Comparison of ENCODE assay signal across 21 cellular contexts in genomic region chr9:95634581-95634980, GRCh38.
A peak's percentile ranks its signal among the peaks of the same experiment; 100 is the strongest.
DNase-seq lines count a peak whose midpoint lies in the region; ATAC-seq and TF ChIP-seq lines count a peak whose summit lies in the region.
"Had no signal": no experiment of that assay in that cellular context is flagged by ENCODE, and none has a peak within 500 bp of the region (broad histone marks: within the 10 kb centered on the region; RNA-seq: fewer than 3 reads in every experiment).

No MANE protein-coding gene starts in this region.

- no peak overlapping the region for H3K27ac ChIP-seq in GM23338 (ENCODE audit: low read depth)
- H3K27ac ChIP-seq in neural progenitor cell, result no peak overlapping the region
- H3K27ac ChIP-seq: BLaER1 treated with 17β-estradiol and CSF1 and Interleukin-3, amounts not matched to agents 10 nM and 100 nM had no signal

- no peaks in the 10 kb centered on the region for H3K4me1 ChIP-seq in GM23338 (ENCODE audit: insufficient read depth)
- H3K4me1 ChIP-seq in neural progenitor cell, result peaks cover 19% of the 10 kb centered on the region

- peak overlapping the region; percentile 28; the same call in 1 of the 2 replicates for H2AFZ ChIP-seq in GM23338
- H2AFZ ChIP-seq in neural progenitor cell (replicated peaks), result no peak overlapping the region

- H3K4me2 ChIP-seq in GM23338, result no peak overlapping the region
- peak overlapping the region; percentile 25 for H3K4me2 ChIP-seq in neural progenitor cell
- H3K4me2 ChIP-seq: BLaER1 treated with 17β-estradiol and CSF1 and Interleukin-3, amounts not matched to agents 10 nM and 100 nM had no signal

- H3K4me3 ChIP-seq in GM23338 (no peak overlapping the region), neural progenitor cell (no peak overlapping the region)
- H3K4me3 ChIP-seq: BLaER1 treated with 17β-estradiol and CSF1 and Interleukin-3, amounts not matched to agents 10 nM and 100 nM; K562 had no signal

- no peaks in the 10 kb centered on the region for H3K9me3 ChIP-seq in neural progenitor cell (ENCODE audit: low read depth)

- H3K9me3 Mint-ChIP-seq in GM23338, result no peaks in the 10 kb centered on the region; the same call in 2 of the 3 replicates
- H3K9me3 Mint-ChIP-seq in chondrocyte (ENCODE audit: low read depth), result peaks cover 2% of the 10 kb centered on the region
- peaks cover 2% of the 10 kb centered on the region for H3K9me3 Mint-ChIP-seq in neural progenitor cell
- H3K9me3 Mint-ChIP-seq: HFFc6 had no signal

- H3K36me3 ChIP-seq in GM23338 (ENCODE audit: insufficient read depth) (no peaks in the 10 kb centered on the region), neural progenitor cell (no peaks in the 10 kb centered on the region)
- H3K36me3 ChIP-seq: BLaER1 treated with 17β-estradiol and CSF1 and Interleukin-3, amounts not matched to agents 10 nM and 100 nM had no signal

- ATAC-seq in GM23338 (peak; percentile 42; the same call in 2 of the 3 replicates), HG02884 (IDR thresholded peaks at IDR 0.05; ENCODE audit: unreplicated experiment) (no peak), HG03469 (IDR thresholded peaks at IDR 0.05; ENCODE audit: unreplicated experiment) (no peak)
- ATAC-seq: CD8-positive, alpha-beta T cell; HCT116; K562 had no signal

- H3F3A ChIP-seq in GM23338 (replicated peaks; ENCODE audit: low read depth), result no peaks in the 10 kb centered on the region
- peaks cover 10% of the 10 kb centered on the region for H3F3A ChIP-seq in neural progenitor cell (ENCODE audit: low read depth)

- peaks cover 14% of the 10 kb centered on the region for H3K9me2 ChIP-seq in GM23338 (ENCODE audit: insufficient read depth)

- H3K79me2 ChIP-seq in GM23338 (replicated peaks; ENCODE audit: insufficient read depth), result no peaks in the 10 kb centered on the region
- no peaks in the 10 kb centered on the region for H3K79me2 ChIP-seq in neural progenitor cell (ENCODE audit: low read depth)

- H3K36me3 Mint-ChIP-seq in GM23338 (ENCODE audit: low read depth), result no peaks in the 10 kb centered on the region
- no peaks in the 10 kb centered on the region for H3K36me3 Mint-ChIP-seq in chondrocyte (ENCODE audit: low read depth)
- H3K36me3 Mint-ChIP-seq in neural progenitor cell, result no peaks in the 10 kb centered on the region
- H3K36me3 Mint-ChIP-seq: CD8-positive, alpha-beta T cell had no signal

- H3K4me3 Mint-ChIP-seq in GM23338 (no peak overlapping the region), chondrocyte (ENCODE audit: unreplicated experiment) (no peak overlapping the region), neural progenitor cell (no peak overlapping the region)
- H3K4me3 Mint-ChIP-seq: B cell; CD8-positive, alpha-beta T cell; HFFc6 had no signal

- H4K20me1 ChIP-seq in GM23338 (replicated peaks; ENCODE audit: insufficient read depth) (no peaks in the 10 kb centered on the region), neural progenitor cell (ENCODE audit: low read depth) (no peaks in the 10 kb centered on the region)
- H4K20me1 ChIP-seq: BLaER1 treated with 17β-estradiol and CSF1 and Interleukin-3, amounts not matched to agents 10 nM and 100 nM had no signal

- H3K27me3 ChIP-seq in GM23338 (ENCODE audit: insufficient read depth) (no peaks in the 10 kb centered on the region), neural progenitor cell (no peaks in the 10 kb centered on the region)
- H3K27me3 ChIP-seq: BLaER1 treated with 17β-estradiol and CSF1 and Interleukin-3, amounts not matched to agents 10 nM and 100 nM had no signal

- TF ChIP-seq CTCF in GM23338 (conservative IDR thresholded peaks at IDR 0.05; ENCODE audit: low read depth in 2 of 2) (no peak), chondrocyte (IDR thresholded peaks at IDR 0.05) (no peak), neural progenitor cell (IDR thresholded peaks at IDR 0.05) (no peak)

- DNase-seq in GM23338 (ENCODE audit: low spot score) (no peak), chondrocyte (ENCODE audit: low spot score) (no peak), neural progenitor cell (ENCODE audit: low spot score) (peak; percentile 29), retina (peak; percentile 38), NCI-H187 (lab: John Stamatoyannopoulos, UW) (no peak)
- DNase-seq in stimulated activated CD4-positive, alpha-beta T cell treated with anti-CD3 and anti-CD28 coated beads, Interleukin-1b, Interleukin-23, amount 100 ng/mL, for 48 hours, result no peak
- DNase-seq: DMS 273 treated with DMSO at 0.1 percent for 48 hours, DMS53, DND-41, GDM1, GOT3, H7, HFFc6, IMR-90 had no signal

- H3K27ac Mint-ChIP-seq in GM23338 (no peak overlapping the region), chondrocyte (ENCODE audit: unreplicated experiment) (peak overlapping the region; percentile 58), neural progenitor cell (peak overlapping the region; percentile 27)
- H3K27ac Mint-ChIP-seq: B cell; CD8-positive, alpha-beta T cell; HFFc6 had no signal

- H3K4me1 Mint-ChIP-seq in GM23338, result peaks cover 9% of the 10 kb centered on the region
- peaks cover 35% of the 10 kb centered on the region for H3K4me1 Mint-ChIP-seq in chondrocyte (ENCODE audit: low read depth)
- H3K4me1 Mint-ChIP-seq in neural progenitor cell, result peaks cover 15% of the 10 kb centered on the region
- H3K4me1 Mint-ChIP-seq: B cell had no signal

- H3K27me3 Mint-ChIP-seq in GM23338 (ENCODE audit: insufficient read depth, low read depth, poor library complexity) (no peaks in the 10 kb centered on the region), chondrocyte (ENCODE audit: low read depth) (no peaks in the 10 kb centered on the region), neural progenitor cell (ENCODE audit: insufficient read depth, low read depth) (peaks cover 8% of the 10 kb centered on the region)

- H3K9ac ChIP-seq in neural progenitor cell, result no peak overlapping the region
- H3K9ac ChIP-seq: BLaER1 treated with 17β-estradiol and CSF1 and Interleukin-3, amounts not matched to agents 10 nM and 100 nM had no signal

TF ChIP-seq in GM23338, 12 proteins besides CTCF, POLR2A, EP300 and RAD21 (continues in another document):
- TF ChIP-seq CREB1 (CRISPR knock-in tag; IDR thresholded peaks at IDR 0.05; ENCODE audit: low read depth), result no peak
- TF ChIP-seq REST (IDR thresholded peaks at IDR 0.05; ENCODE audit: unreplicated experiment), result no peak
- no peak for TF ChIP-seq ZNF331 (CRISPR knock-in tag; IDR thresholded peaks at IDR 0.05; ENCODE audit: low read depth)

Comparison
In these comparisons a context has a peak if more than half of its experiments do, and no peak if none do; other contexts are left out.
1. DNase-seq: peak in neural progenitor cell (single experiment) and retina (single experiment); none in GM23338 (single experiment), chondrocyte (single experiment), NCI-H187 (0 of 2) and stimulated activated CD4-positive, alpha-beta T cell treated with anti-CD3 and anti-CD28 coated beads, Interleukin-1b, Interleukin-23, amount 100 ng/mL, for 48 hours (single experiment).